In genomic region chr11:66326261-66327111, GRCh38 we compare ENCODE assay signal across 8 cellular contexts. TPM values are rescaled to one million over a fixed set of nuclear protein-coding genes. Genes with fewer than 3 reads are reported as not detected.
DNase-seq lines count a peak whose midpoint lies in the region; TF ChIP-seq lines count a peak whose summit lies in the region.

No MANE protein-coding gene starts in this region.

- H3K27ac ChIP-seq in HEK293 (ENCODE audit: extremely low read depth, low read depth, low read length) (no peak overlapping the region), skin epidermis (peak overlapping the region in 20 of 21 experiments; percentile 11 to 86 (median 74))

- H3K27ac Mint-ChIP-seq in activated CD4-positive, alpha-beta memory T cell treated with anti-CD3 and anti-CD28 coated beads for 36 hours: peak overlapping the region; percentile 4

- no peaks in the 10 kb centered on the region for H3K9me3 ChIP-seq in HEK293 (ENCODE audit: control insufficient read depth, insufficient read depth, low read depth, low read length)

- H3K27me3 Mint-ChIP-seq in activated CD4-positive, alpha-beta memory T cell treated with anti-CD3 and anti-CD28 coated beads for 36 hours: no peaks in the 10 kb centered on the region

- H3K36me3 Mint-ChIP-seq in activated CD4-positive, alpha-beta memory T cell treated with anti-CD3 and anti-CD28 coated beads for 36 hours: no peaks in the 10 kb centered on the region

- H3K4me1 Mint-ChIP-seq in activated CD4-positive, alpha-beta memory T cell treated with anti-CD3 and anti-CD28 coated beads for 36 hours (ENCODE audit: low read depth): peaks cover 27% of the 10 kb centered on the region

- DNase-seq in activated CD4-positive, alpha-beta memory T cell treated with anti-CD3 and anti-CD28 coated beads for 36 hours: peak; percentile 40
- DNase-seq in glomerular visceral epithelial cell (ENCODE audit: extremely low spot score): peak; percentile 31
- DNase-seq in NCI-H446 treated with DMSO at 0.1 percent for 48 hours (lab: John Stamatoyannopoulos, UW): no peak
- DNase-seq in activated effector memory CD4-positive, alpha-beta T cell treated with Interleukin-2 at 50 U/mL for 16 hours: no peak
- no peak for DNase-seq in NCI-H2081 treated with DMSO at 0.1 percent for 48 hours (lab: John Stamatoyannopoulos, UW)
- no peak for DNase-seq in NCI-H146 (lab: John Stamatoyannopoulos, UW)

- intact Hi-C loops in activated CD4-positive, alpha-beta memory T cell treated with anti-CD3 and anti-CD28 coated beads for 36 hours (cut with micrococcal nuclease): no loop called here

- H3K4me3 Mint-ChIP-seq in activated CD4-positive, alpha-beta memory T cell treated with anti-CD3 and anti-CD28 coated beads for 36 hours: no peak overlapping the region

- POLR2A ChIA-PET in HEK293 (lab: Yijun Ruan, JAX): interaction anchor here (1.2 kb wide), 1 partner anchor 8 kb away, joined by 6 read pairs; no protein-coding TSS in a partner anchor
- POLR2A ChIA-PET in activated CD4-positive, alpha-beta memory T cell treated with anti-CD3 and anti-CD28 coated beads for 36 hours (lab: Charles Lee): interaction anchor here (0.9 kb wide), 1 partner anchor 14 kb away, joined by 3 read pairs; no protein-coding TSS in a partner anchor

- no peaks in the 10 kb centered on the region for H3K4me1 ChIP-seq in HEK293 (ENCODE audit: control insufficient read depth, insufficient read depth, low read length)

- no peak for TF ChIP-seq CTCF in HEK293 (tag by site-specific recombination; IDR thresholded peaks at IDR 0.05)

- H3K4me3 ChIP-seq in HEK293 (ENCODE audit: low read depth, low read length) (no peak overlapping the region), skin epidermis (no peak overlapping the region)

- CTCF ChIA-PET in HEK293 (lab: Yijun Ruan, JAX): interaction anchor here (0.5 to 2.7 kb wide), 6 partner anchors 9 to 402 kb away, joined by 3 to 19 read pairs (median 3); partner anchors contain the start of gene CD248
- CTCF ChIA-PET in activated CD4-positive, alpha-beta memory T cell treated with anti-CD3 and anti-CD28 coated beads for 36 hours (lab: Charles Lee): interaction anchor here (1.3 kb wide), 1 partner anchor 15 kb away, joined by 9 read pairs; no protein-coding TSS in a partner anchor

- H3K9me3 Mint-ChIP-seq in activated CD4-positive, alpha-beta memory T cell treated with anti-CD3 and anti-CD28 coated beads for 36 hours: no peaks in the 10 kb centered on the region

- H3K36me3 ChIP-seq in HEK293 (ENCODE audit: control insufficient read depth in 2 of 2, insufficient read depth in 1 of 2, low read length in 2 of 2): no peaks in the 10 kb centered on the region

TF ChIP-seq in HEK293, 187 proteins besides CTCF, POLR2A, EP300 and RAD21:
- TF ChIP-seq ZNF518A (tag by site-specific recombination; conservative IDR thresholded peaks at IDR 0.05; ENCODE audit: low read depth): no peak
- TF ChIP-seq ZSCAN23 (tag by site-specific recombination; IDR thresholded peaks at IDR 0.05): no peak
- TF ChIP-seq ZFHX2 (tag by site-specific recombination; conservative IDR thresholded peaks at IDR 0.05): peak; percentile 28; the same call in 1 of the 2 replicates
- no peak for TF ChIP-seq ZNF521 (tag by site-specific recombination; IDR thresholded peaks at IDR 0.05)
- TF ChIP-seq SETDB1 (IDR thresholded peaks at IDR 0.05; ENCODE audit: insufficient read length, low read length): no peak
- TF ChIP-seq ZNF311 (tag by site-specific recombination; IDR thresholded peaks at IDR 0.05; ENCODE audit: borderline replicate concordance): no peak
- TF ChIP-seq ATF2 (tag by site-specific recombination; IDR thresholded peaks at IDR 0.05; ENCODE audit: low read depth): no peak
- no peak for TF ChIP-seq AEBP2 (tag by site-specific recombination; IDR thresholded peaks at IDR 0.05; ENCODE audit: borderline replicate concordance)

RNA-seq across cellular contexts. Expression of gene CD248, which starts 9.6 kb away (rescaled TPM):
- total RNA-seq in activated CD4-positive, alpha-beta memory T cell treated with anti-CD3 and anti-CD28 coated beads for 36 hours: not detected

RNA-seq across cellular contexts. Expression of gene RIN1, which starts 9.7 kb away (rescaled TPM):
- total RNA-seq in activated CD4-positive, alpha-beta memory T cell treated with anti-CD3 and anti-CD28 coated beads for 36 hours: 1 to 10 TPM; 1.0 to 1.6 TPM

RNA-seq across cellular contexts. Expression of gene BRMS1, which starts 18.4 kb away (rescaled TPM):
- total RNA-seq in activated CD4-positive, alpha-beta memory T cell treated with anti-CD3 and anti-CD28 coated beads for 36 hours: 10 to 100 TPM; 29.3 to 31.2 TPM

RNA-seq across cellular contexts. Expression of gene B4GAT1, which starts 20.9 kb away (rescaled TPM):
- total RNA-seq in activated CD4-positive, alpha-beta memory T cell treated with anti-CD3 and anti-CD28 coated beads for 36 hours: 1 to 10 TPM; 8.2 to 8.3 TPM

RNA-seq across cellular contexts. Expression of gene TMEM151A, which starts 34.8 kb away (rescaled TPM):
- not detected for total RNA-seq in activated CD4-positive, alpha-beta memory T cell treated with anti-CD3 and anti-CD28 coated beads for 36 hours

Comparison
In these comparisons a context has a peak if more than half of its experiments do, and no peak if none do; other contexts are left out.
1. DNase-seq: peak in activated CD4-positive, alpha-beta memory T cell treated with anti-CD3 and anti-CD28 coated beads for 36 hours (single experiment) and glomerular visceral epithelial cell (single experiment); none in NCI-H446 treated with DMSO at 0.1 percent for 48 hours (single experiment), activated effector memory CD4-positive, alpha-beta T cell treated with Interleukin-2 at 50 U/mL for 16 hours (single experiment), NCI-H2081 treated with DMSO at 0.1 percent for 48 hours (single experiment) and NCI-H146 (single experiment).